8 cellular contexts compared by ENCODE assay signal in the genomic region with DNA sequence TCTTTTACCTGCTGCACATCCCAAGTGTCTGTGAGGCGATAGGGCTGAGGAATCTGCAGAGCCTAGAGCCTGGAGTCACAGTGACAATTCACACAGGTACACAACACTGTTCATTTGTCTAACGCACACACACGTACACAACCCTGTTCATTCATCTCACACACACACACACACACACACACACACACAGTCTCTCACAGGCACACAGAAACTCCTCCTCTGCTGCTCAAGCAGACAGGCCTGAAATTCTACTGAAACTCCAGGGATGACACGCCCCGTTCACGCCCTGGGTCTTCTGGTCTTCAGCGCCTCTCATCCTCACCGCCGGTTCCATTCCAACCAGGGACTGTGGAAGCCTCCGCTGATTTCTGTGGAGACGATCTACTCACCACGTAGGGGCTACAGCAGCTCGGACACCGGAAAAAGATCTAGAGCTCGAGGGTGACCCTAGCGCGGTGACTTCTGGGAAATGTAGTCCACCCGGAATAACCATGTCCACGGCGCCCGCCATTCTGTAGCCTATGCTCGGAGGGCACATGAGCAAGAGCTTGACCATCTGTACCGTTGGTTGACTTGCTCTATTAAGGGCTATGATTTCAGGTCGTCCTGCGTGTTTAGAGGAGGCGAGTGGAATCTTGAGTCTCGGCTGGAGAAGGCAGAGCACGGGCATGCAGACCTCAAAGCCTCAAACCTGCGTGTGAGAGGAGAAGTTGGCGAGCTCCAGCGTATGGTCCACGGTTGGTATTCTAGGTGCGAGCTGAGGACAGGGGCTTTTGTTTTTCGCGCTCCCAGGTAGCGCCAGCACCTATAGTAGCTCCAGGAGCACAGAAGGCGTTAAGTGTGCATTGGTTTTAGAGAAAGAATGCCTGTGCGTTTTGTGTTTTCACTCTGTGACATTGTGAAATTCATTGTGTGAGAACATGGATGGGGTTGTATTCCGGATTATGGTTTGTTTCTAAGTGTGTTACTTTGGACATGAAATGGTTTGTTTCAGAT. TPM values are rescaled to one million over a fixed set of nuclear protein-coding genes. Genes with fewer than 3 reads are reported as not detected.
DNase-seq lines count a peak whose midpoint lies in the region; ATAC-seq and TF ChIP-seq lines count a peak whose summit lies in the region.

No MANE protein-coding gene starts in this region.

- H3K27me3 Mint-ChIP-seq in endothelial cell (ENCODE audit: unreplicated experiment) (peaks cover 4% of the 10 kb centered on the region), memory B cell (no peaks in the 10 kb centered on the region)

- no peak for TF ChIP-seq CTCF in endothelial cell (IDR thresholded peaks at IDR 0.05; ENCODE audit: unreplicated experiment)

- DNase-seq in COR-L47 (lab: John Stamatoyannopoulos, UW) (peak; percentile 47), GOT3 (lab: John Stamatoyannopoulos, UW) (peak; percentile 29), NCI-H510A (lab: John Stamatoyannopoulos, UW) (peak; percentile 79), endothelial cell (ENCODE audit: low spot score) (peak; percentile 65), memory B cell (ENCODE audit: low spot score in 2 of 2) (peak; percentile 29 to 56)
- peak; percentile 13 for DNase-seq in activated CD8-positive, alpha-beta memory T cell treated with anti-CD3 and anti-CD28 coated beads, Interleukin-2, amount 50 U/mL, for 1 hour (ENCODE audit: extremely low read depth)
- peak; percentile 48 to 64 (median 48) for DNase-seq in stimulated activated CD4-positive, alpha-beta T cell treated with anti-CD3 and anti-CD28 coated beads, TNF-alpha, amount 100 ng/mL, for 24 hours (ENCODE audit: low read depth in 3 of 3)

- H3K9me3 Mint-ChIP-seq in endothelial cell (ENCODE audit: unreplicated experiment) (peaks cover 17% of the 10 kb centered on the region), memory B cell (peaks cover 20% of the 10 kb centered on the region)

- H3K27ac Mint-ChIP-seq in endothelial cell (ENCODE audit: unreplicated experiment) (peak overlapping the region; percentile 58), memory B cell (peak overlapping the region; percentile 69)

- H3K4me1 Mint-ChIP-seq in endothelial cell (ENCODE audit: unreplicated experiment) (peaks cover 11% of the 10 kb centered on the region), memory B cell (peaks cover 7% of the 10 kb centered on the region)

- ATAC-seq in memory B cell (ENCODE audit: low read depth) (peak; percentile 91), GM19324 (IDR thresholded peaks at IDR 0.05; ENCODE audit: low FRiP score, unreplicated experiment) (no peak)

- H3K36me3 Mint-ChIP-seq in endothelial cell (ENCODE audit: low read depth, unreplicated experiment) (peaks cover 22% of the 10 kb centered on the region), memory B cell (peaks cover 40% of the 10 kb centered on the region)

- H3K4me3 Mint-ChIP-seq in endothelial cell (ENCODE audit: unreplicated experiment), result peak overlapping the region; percentile 95
- H3K4me3 Mint-ChIP-seq in memory B cell, result peak overlapping the region; percentile 97

RNA-seq across cellular contexts. Expression of a gene that starts 17.9 kb away (rescaled TPM):
- 3.7 TPM for total RNA-seq in endothelial cell (ENCODE audit: unreplicated experiment)

RNA-seq across cellular contexts. Expression of a gene that starts 33.4 kb away (rescaled TPM):
- 19.4 TPM for total RNA-seq in endothelial cell (ENCODE audit: unreplicated experiment)

RNA-seq across cellular contexts. Expression of a gene that starts 49.3 kb away (rescaled TPM):
- total RNA-seq in endothelial cell (ENCODE audit: unreplicated experiment), result 7.3 TPM

Comparison
In these comparisons a context has a peak if more than half of its experiments do, and no peak if none do; other contexts are left out.
1. DNase-seq: peak in every context shown above with its lines; median percentile 79 in NCI-H510A; 65 in endothelial cell; 48 in stimulated activated CD4-positive, alpha-beta T cell treated with anti-CD3 and anti-CD28 coated beads, TNF-alpha, amount 100 ng/mL, for 24 hours; 47 in COR-L47; 42 in memory B cell; 29 in GOT3; 13 in activated CD8-positive, alpha-beta memory T cell treated with anti-CD3 and anti-CD28 coated beads, Interleukin-2, amount 50 U/mL, for 1 hour.